ENCODE assay signal across 12 cellular contexts in genomic region chr2:207807516-207807915, GRCh38. TPM values are rescaled to one million over a fixed set of nuclear protein-coding genes. Genes with fewer than 3 reads are reported as not detected.
A peak's percentile ranks its signal among the peaks of the same experiment; 100 is the strongest.
DNase-seq lines count a peak whose midpoint lies in the region; ATAC-seq and TF ChIP-seq lines count a peak whose summit lies in the region.
"Had no signal": no experiment of that assay in that cellular context is flagged by ENCODE, and none has a peak within 500 bp of the region (broad histone marks: within the 10 kb centered on the region; RNA-seq: fewer than 3 reads in every experiment).

No MANE protein-coding gene starts in this region.

- DNase-seq in activated CD4-positive, alpha-beta memory T cell treated with anti-CD3 and anti-CD28 coated beads for 36 hours = peak; percentile 25
- no peak for DNase-seq in activated CD4-positive, alpha-beta memory T cell treated with anti-CD3 and anti-CD28 coated beads, Interleukin-2, amount 10 ng/mL, durations not matched to agents 7 days and 5 days
- peak; percentile 30 for DNase-seq in stimulated activated CD8-positive, alpha-beta memory T cell treated with anti-CD3 and anti-CD28 coated beads, Interleukin-4, amount 100 ng/mL, for 48 hours
- DNase-seq in stomach = no peak
- no peak for DNase-seq in transverse colon
- DNase-seq in germinal center (ENCODE audit: low spot score) = no peak
- DNase-seq: Calu3, NCI-H446 treated with DMSO at 0.1 percent for 48 hours, T-helper 17 cell had no signal

- in situ Hi-C loops in transverse colon (cut with MboI; ENCODE audit: low pct_ligation_motif_present in 1 of 4, low pct_unique_long_range_greater_than_20kb in 1 of 4, low sequenced_read_pairs in 3 of 4) = no loop called here

- no peak overlapping the region for H3K27ac Mint-ChIP-seq in activated CD4-positive, alpha-beta memory T cell treated with anti-CD3 and anti-CD28 coated beads for 36 hours
- no peak overlapping the region for H3K27ac Mint-ChIP-seq in activated CD4-positive, alpha-beta memory T cell treated with anti-CD3 and anti-CD28 coated beads, Interleukin-2, amount 10 ng/mL, durations not matched to agents 7 days and 5 days
- H3K27ac Mint-ChIP-seq: T-helper 17 cell had no signal

- POLR2A ChIA-PET in activated CD4-positive, alpha-beta memory T cell treated with anti-CD3 and anti-CD28 coated beads for 36 hours (lab: Charles Lee) = no interaction called here
- POLR2A ChIA-PET in activated CD4-positive, alpha-beta memory T cell treated with anti-CD3 and anti-CD28 coated beads, Interleukin-2, amount 10 ng/mL, durations not matched to agents 7 days and 5 days (lab: Charles Lee) = no interaction called here

- H3K27ac ChIP-seq in stomach (no peak overlapping the region), transverse colon (no peak overlapping the region)
- H3K27ac ChIP-seq: suprapubic skin had no signal

- ATAC-seq in GM21619 (IDR thresholded peaks at IDR 0.05; ENCODE audit: unreplicated experiment) = peak; percentile 63
- peak; percentile 82 for ATAC-seq in HG03432 (IDR thresholded peaks at IDR 0.05; ENCODE audit: unreplicated experiment)
- ATAC-seq: T-helper 17 cell had no signal

- no peaks in the 10 kb centered on the region for H3K36me3 Mint-ChIP-seq in activated CD4-positive, alpha-beta memory T cell treated with anti-CD3 and anti-CD28 coated beads for 36 hours
- no peaks in the 10 kb centered on the region for H3K36me3 Mint-ChIP-seq in activated CD4-positive, alpha-beta memory T cell treated with anti-CD3 and anti-CD28 coated beads, Interleukin-2, amount 10 ng/mL, durations not matched to agents 7 days and 5 days (ENCODE audit: low read depth)

- 78 to 86% (median 83%) methylated on average over 5 of the region's 5 CpGs for WGBS in stomach, 5 donors
- WGBS in transverse colon (ENCODE audit: low coverage in 1 of 2), 2 donors = 65 to 80% methylated on average over 4 to 5 of the region's 5 CpGs

- no peak overlapping the region for H3K4me3 ChIP-seq in stomach
- H3K4me3 ChIP-seq in transverse colon = no peak overlapping the region
- H3K4me3 ChIP-seq: suprapubic skin had no signal

- H3K27me3 ChIP-seq in stomach (no peaks in the 10 kb centered on the region), transverse colon (no peaks in the 10 kb centered on the region)
- H3K27me3 ChIP-seq: suprapubic skin had no signal

- no peak overlapping the region for H3K4me3 Mint-ChIP-seq in activated CD4-positive, alpha-beta memory T cell treated with anti-CD3 and anti-CD28 coated beads for 36 hours
- H3K4me3 Mint-ChIP-seq in activated CD4-positive, alpha-beta memory T cell treated with anti-CD3 and anti-CD28 coated beads, Interleukin-2, amount 10 ng/mL, durations not matched to agents 7 days and 5 days = no peak overlapping the region
- H3K4me3 Mint-ChIP-seq: T-helper 17 cell had no signal

- no peaks in the 10 kb centered on the region for H3K36me3 ChIP-seq in stomach
- H3K36me3 ChIP-seq in transverse colon = no peaks in the 10 kb centered on the region
- H3K36me3 ChIP-seq: suprapubic skin had no signal

- no peaks in the 10 kb centered on the region for H3K9me3 Mint-ChIP-seq in activated CD4-positive, alpha-beta memory T cell treated with anti-CD3 and anti-CD28 coated beads for 36 hours
- H3K9me3 Mint-ChIP-seq in activated CD4-positive, alpha-beta memory T cell treated with anti-CD3 and anti-CD28 coated beads, Interleukin-2, amount 10 ng/mL, durations not matched to agents 7 days and 5 days = no peaks in the 10 kb centered on the region

- no peaks in the 10 kb centered on the region for H3K9me3 ChIP-seq in stomach
- H3K9me3 ChIP-seq in transverse colon = no peaks in the 10 kb centered on the region
- H3K9me3 ChIP-seq: suprapubic skin had no signal

- CTCF ChIA-PET in activated CD4-positive, alpha-beta memory T cell treated with anti-CD3 and anti-CD28 coated beads for 36 hours (lab: Charles Lee) = no interaction called here
- CTCF ChIA-PET in activated CD4-positive, alpha-beta memory T cell treated with anti-CD3 and anti-CD28 coated beads, Interleukin-2, amount 10 ng/mL, durations not matched to agents 7 days and 5 days (lab: Charles Lee) = no interaction called here

- TF ChIP-seq POLR2A in stomach (IDR thresholded peaks at IDR 0.05) (no peak), transverse colon (IDR thresholded peaks at IDR 0.05) (no peak)

- H3K27me3 Mint-ChIP-seq in activated CD4-positive, alpha-beta memory T cell treated with anti-CD3 and anti-CD28 coated beads for 36 hours = peaks cover 12% of the 10 kb centered on the region
- peaks cover 27% of the 10 kb centered on the region for H3K27me3 Mint-ChIP-seq in activated CD4-positive, alpha-beta memory T cell treated with anti-CD3 and anti-CD28 coated beads, Interleukin-2, amount 10 ng/mL, durations not matched to agents 7 days and 5 days

- H3K4me1 Mint-ChIP-seq in activated CD4-positive, alpha-beta memory T cell treated with anti-CD3 and anti-CD28 coated beads for 36 hours (ENCODE audit: low read depth) = peaks cover 3% of the 10 kb centered on the region
- H3K4me1 Mint-ChIP-seq in activated CD4-positive, alpha-beta memory T cell treated with anti-CD3 and anti-CD28 coated beads, Interleukin-2, amount 10 ng/mL, durations not matched to agents 7 days and 5 days = peaks cover 6% of the 10 kb centered on the region

- intact Hi-C loops in activated CD4-positive, alpha-beta memory T cell treated with anti-CD3 and anti-CD28 coated beads for 36 hours (cut with micrococcal nuclease) = no loop called here
- intact Hi-C loops in stomach (cut with DNase I; ENCODE audit: low total_unique reads) = no loop called here
- intact Hi-C loops in transverse colon (cut with DNase I; ENCODE audit: low total_unique reads) = no loop called here

- TF ChIP-seq EP300 in stomach (IDR thresholded peaks at IDR 0.05) = no peak
- no peak for TF ChIP-seq EP300 in transverse colon (IDR thresholded peaks at IDR 0.05; ENCODE audit: low read depth)

- TF ChIP-seq CTCF in stomach (IDR thresholded peaks at IDR 0.05) = no peak
- no peak for TF ChIP-seq CTCF in transverse colon (IDR thresholded peaks at IDR 0.05)

- H3K4me1 ChIP-seq in stomach = peaks cover 9 to 17% (median 11%) of the 10 kb centered on the region in 4 donors
- H3K4me1 ChIP-seq in transverse colon = peaks cover 4 to 37% (median 19%) of the 10 kb centered on the region in 4 donors

RNA-seq across cellular contexts. Expression of gene FZD5, which starts 37.8 kb away (rescaled TPM):
- 1 to 10 TPM; 1.3 to 1.7 TPM for total RNA-seq in activated CD4-positive, alpha-beta memory T cell treated with anti-CD3 and anti-CD28 coated beads for 36 hours
- under 1 TPM; 0.40 to 0.55 TPM for total RNA-seq in activated CD4-positive, alpha-beta memory T cell treated with anti-CD3 and anti-CD28 coated beads, Interleukin-2, amount 10 ng/mL, durations not matched to agents 7 days and 5 days
- total RNA-seq in stomach (10 to 100 TPM; 13.4 to 62.0 (median 30.7) TPM), transverse colon (100 to 1,000 TPM in 3 of 4 donors, 10 to 100 TPM in 1; 70.3 to 150 (median 141) TPM)
- polyA plus RNA-seq in stomach = 1 to 10 TPM; 2.3 to 4.8 (median 2.7) TPM

Comparison
In these comparisons a context has a peak if more than half of its experiments do, and no peak if none do; other contexts are left out.
1. DNase-seq: peak in activated CD4-positive, alpha-beta memory T cell treated with anti-CD3 and anti-CD28 coated beads for 36 hours (single experiment) and stimulated activated CD8-positive, alpha-beta memory T cell treated with anti-CD3 and anti-CD28 coated beads, Interleukin-4, amount 100 ng/mL, for 48 hours (single experiment); none in activated CD4-positive, alpha-beta memory T cell treated with anti-CD3 and anti-CD28 coated beads, Interleukin-2, amount 10 ng/mL, durations not matched to agents 7 days and 5 days (single experiment), stomach (single experiment), transverse colon (single experiment) and germinal center (single experiment).
2. RNA of gene FZD5, which starts 37.8 kb away (total RNA-seq): 70.3 to 150 TPM in transverse colon and 13.4 to 62.0 TPM in stomach; 1.3 to 1.7 TPM in activated CD4-positive, alpha-beta memory T cell treated with anti-CD3 and anti-CD28 coated beads for 36 hours and 0.40 to 0.55 TPM in activated CD4-positive, alpha-beta memory T cell treated with anti-CD3 and anti-CD28 coated beads, Interleukin-2, amount 10 ng/mL, durations not matched to agents 7 days and 5 days; every median in the first group is over 4 times any median in the second.